Comparison of ENCODE assay signal across 30 cellular contexts in genomic region chr3:45407634-45408033, GRCh38.
"Had no signal": no experiment of that assay in that cellular context is flagged by ENCODE, and none has a peak within 500 bp of the region (broad histone marks: within the 10 kb centered on the region; RNA-seq: fewer than 3 reads in every experiment).

No MANE protein-coding gene starts in this region.

- H3K4me1 ChIP-seq: SJSA1 had no signal

- H3K4me1 Mint-ChIP-seq: activated CD8-positive, alpha-beta memory T cell treated with anti-CD3 and anti-CD28 coated beads, Interleukin-2, amount 10 ng/mL, durations not matched to agents 7 days and 5 days; activated naive CD8-positive, alpha-beta T cell treated with anti-CD3 and anti-CD28 coated beads for 36 hours; IgD-negative memory B cell; WTC11 had no signal

- H3K4me3 Mint-ChIP-seq: activated CD4-positive, alpha-beta memory T cell treated with anti-CD3 and anti-CD28 coated beads for 36 hours; activated CD8-positive, alpha-beta memory T cell treated with anti-CD3 and anti-CD28 coated beads, Interleukin-2, amount 10 ng/mL, durations not matched to agents 7 days and 5 days; activated naive CD8-positive, alpha-beta T cell treated with anti-CD3 and anti-CD28 coated beads for 36 hours; IgD-negative memory B cell; T-helper 1 cell treated with Interleukin-12 subunit alpha and Interleukin-12 subunit beta and Interleukin-4 antibody, amounts not matched to agents 30 μg/mL and 1 μg/mL, for 36 hours; T-helper 2 cell treated with Interferon-gamma antibody and Interleukin-4, amounts not matched to agents 5 μg/mL and 100 μg/mL, for 36 hours; WTC11 had no signal

- H3K27ac Mint-ChIP-seq: activated CD4-positive, alpha-beta memory T cell treated with anti-CD3 and anti-CD28 coated beads for 36 hours; activated CD8-positive, alpha-beta memory T cell treated with anti-CD3 and anti-CD28 coated beads, Interleukin-2, amount 10 ng/mL, durations not matched to agents 7 days and 5 days; activated naive CD8-positive, alpha-beta T cell treated with anti-CD3 and anti-CD28 coated beads for 36 hours; IgD-negative memory B cell; T-helper 1 cell treated with Interleukin-12 subunit alpha and Interleukin-12 subunit beta and Interleukin-4 antibody, amounts not matched to agents 30 μg/mL and 1 μg/mL, for 36 hours; T-helper 2 cell treated with Interferon-gamma antibody and Interleukin-4, amounts not matched to agents 5 μg/mL and 100 μg/mL, for 36 hours; WTC11 had no signal

- DNase-seq: activated CD4-positive, alpha-beta memory T cell treated with anti-CD3 and anti-CD28 coated beads for 36 hours; activated CD4-positive, alpha-beta T cell treated with anti-CD3 and anti-CD28 coated beads for 4 hours; activated CD4-positive, alpha-beta T cell treated with anti-CD3 and anti-CD28 coated beads, Interleukin-2, amount 50 U/mL, for 1 hour; activated CD4-positive, CD25-positive, alpha-beta regulatory T cell treated with anti-CD3 and anti-CD28 coated beads, Interleukin-2, amount 50 U/mL, for 72 hours; activated CD8-positive, alpha-beta memory T cell treated with anti-CD3 and anti-CD28 coated beads for 24 hours; activated CD8-positive, alpha-beta memory T cell treated with anti-CD3 and anti-CD28 coated beads, Interleukin-2, amount 10 ng/mL, durations not matched to agents 7 days and 5 days; activated CD8-positive, alpha-beta memory T cell treated with anti-CD3 and anti-CD28 coated beads, Interleukin-2, amount 50 U/mL, for 48 hours; activated effector memory CD4-positive, alpha-beta T cell treated with Interleukin-2 at 50 U/mL for 16 hours; activated naive CD4-positive, alpha-beta T cell; activated naive CD4-positive, alpha-beta T cell treated with anti-CD3 and anti-CD28 coated beads, Interleukin-2, amount 50 U/mL, for 16 hours; activated naive CD8-positive, alpha-beta T cell treated with anti-CD3 and anti-CD28 coated beads for 36 hours; activated T-cell treated with anti-CD3 and anti-CD28 coated beads, Interleukin-2, amount 50 U/mL, for 48 hours; amniotic stem cell; brain microvascular endothelial cell; Karpas-422; KBM-7; NCI-H1105; NCI-H1417 treated with DMSO at 0.1 percent for 48 hours; NCI-H187 treated with DMSO at 0.1 percent for 48 hours; NCI-H2081 treated with DMSO at 0.1 percent for 48 hours; NCI-H345; NCI-H524 treated with DMSO at 0.1 percent for 48 hours; SHP77 treated with DMSO at 0.1 percent for 48 hours; SK-N-SH had no signal

- H3K4me3 ChIP-seq: SJSA1 had no signal

- H3K9me3 ChIP-seq: SK-N-SH had no signal

- H3K27me3 Mint-ChIP-seq: activated CD4-positive, alpha-beta memory T cell treated with anti-CD3 and anti-CD28 coated beads for 36 hours; activated CD8-positive, alpha-beta memory T cell treated with anti-CD3 and anti-CD28 coated beads, Interleukin-2, amount 10 ng/mL, durations not matched to agents 7 days and 5 days; activated naive CD8-positive, alpha-beta T cell treated with anti-CD3 and anti-CD28 coated beads for 36 hours; IgD-negative memory B cell had no signal

- H3K27ac ChIP-seq: brain microvascular endothelial cell, SJSA1 had no signal

- H3K9me3 Mint-ChIP-seq: activated CD4-positive, alpha-beta memory T cell treated with anti-CD3 and anti-CD28 coated beads for 36 hours; activated naive CD8-positive, alpha-beta T cell treated with anti-CD3 and anti-CD28 coated beads for 36 hours; IgD-negative memory B cell; T-helper 1 cell treated with Interleukin-12 subunit alpha and Interleukin-12 subunit beta and Interleukin-4 antibody, amounts not matched to agents 30 μg/mL and 1 μg/mL, for 36 hours; T-helper 2 cell treated with Interferon-gamma antibody and Interleukin-4, amounts not matched to agents 5 μg/mL and 100 μg/mL, for 36 hours had no signal

- ATAC-seq: activated CD8-positive, alpha-beta memory T cell treated with anti-CD3 and anti-CD28 coated beads, Interleukin-2, amount 10 ng/mL, durations not matched to agents 7 days and 5 days; Panc1; WTC11 had no signal

- H3K27me3 ChIP-seq: brain microvascular endothelial cell, SJSA1 had no signal
